ENCODE assay signal across 1 cellular context in genomic region chr21:42923553-42924432, GRCh38.
TF ChIP-seq lines count a peak whose summit lies in the region.

No MANE protein-coding gene starts in this region.

TF ChIP-seq in K562, 482 proteins besides CTCF, POLR2A, EP300 and RAD21 (continued from another document and continues in another):
- TF ChIP-seq AFF4 (CRISPR knock-in tag; IDR thresholded peaks at IDR 0.05) (no peak), SMARCA5 (IDR thresholded peaks at IDR 0.05) (peak; percentile 96), MAFF (IDR thresholded peaks at IDR 0.05; ENCODE audit: low read length) (peak; percentile 20; the same call in 1 of the 2 replicates), SPI1 (IDR thresholded peaks at IDR 0.05; ENCODE audit: borderline replicate concordance, low read depth, low read length) (peak; percentile 91), BRD9 (IDR thresholded peaks at IDR 0.05; ENCODE audit: low read depth, partially characterized antibody) (peak; percentile 99), PCBP2 (IDR thresholded peaks at IDR 0.05; ENCODE audit: low read depth, low read length, poor library complexity, severe bottlenecking) (no peak), ZFP1 (CRISPR knock-in tag; IDR thresholded peaks at IDR 0.05) (no peak), ZNF57 (CRISPR knock-in tag; IDR thresholded peaks at IDR 0.05) (0 out of 2 replicates have a peak, but pooled peaks have one; percentile 19), MAFK (IDR thresholded peaks at IDR 0.05; ENCODE audit: low read length) (0 out of 2 replicates have a peak, but pooled peaks have one; percentile 13), KLF16 (IDR thresholded peaks at IDR 0.05) (peak; percentile 75), ZNF217 (CRISPR knock-in tag; IDR thresholded peaks at IDR 0.05) (no peak), ARID3A (IDR thresholded peaks at IDR 0.05; ENCODE audit: borderline replicate concordance, low read depth, low read length) (peak; percentile 65), NFATC3 (IDR thresholded peaks at IDR 0.05) (peak; percentile 90; the same call in 1 of the 2 replicates), SP1 (CRISPR knock-in tag; IDR thresholded peaks at IDR 0.05) (peak; percentile 75), ZNF175 (CRISPR knock-in tag; IDR thresholded peaks at IDR 0.05; ENCODE audit: low read depth) (peak; percentile 35; the same call in 1 of the 2 replicates), ZNF12 (CRISPR knock-in tag; IDR thresholded peaks at IDR 0.05) (0 out of 2 replicates have a peak, but pooled peaks have one; percentile 61), NCOA1 (IDR thresholded peaks at IDR 0.05; ENCODE audit: low read depth) (peak; percentile 62; the same call in 1 of the 2 replicates), DACH1 (IDR thresholded peaks at IDR 0.05; ENCODE audit: partially characterized antibody) (peak; percentile 70), L3MBTL2 (IDR thresholded peaks at IDR 0.05) (peak; percentile 93), ELF4 (CRISPR knock-in tag; IDR thresholded peaks at IDR 0.05) (peak; percentile 99), NFRKB (IDR thresholded peaks at IDR 0.05; ENCODE audit: low read depth) (peak; percentile 97), SNIP1 (IDR thresholded peaks at IDR 0.05; ENCODE audit: low read depth) (peak; percentile 39; the same call in 1 of the 2 replicates), ETV5 (CRISPR knock-in tag; IDR thresholded peaks at IDR 0.05; ENCODE audit: low read depth) (peak; percentile 94), E2F3 (CRISPR knock-in tag; IDR thresholded peaks at IDR 0.05) (peak; percentile 95), CC2D1A (IDR thresholded peaks at IDR 0.05) (peak; percentile 97), KAT2B (IDR thresholded peaks at IDR 0.05; ENCODE audit: low read depth, low read length) (no peak), MEF2D (tag; conservative IDR thresholded peaks at IDR 0.05; ENCODE audit: low read depth) (peak; percentile 72; the same call in 1 of the 2 replicates), HDAC6 (IDR thresholded peaks at IDR 0.05; ENCODE audit: low read depth, low read length) (no peak), CHD4 (IDR thresholded peaks at IDR 0.05; ENCODE audit: insufficient read depth, insufficient replicate concordance, low read depth, low read length, poor library complexity, severe bottlenecking) (no peak), ZEB2 (IDR thresholded peaks at IDR 0.05) (peak; percentile 82)
- TF ChIP-seq, protein P1, sequence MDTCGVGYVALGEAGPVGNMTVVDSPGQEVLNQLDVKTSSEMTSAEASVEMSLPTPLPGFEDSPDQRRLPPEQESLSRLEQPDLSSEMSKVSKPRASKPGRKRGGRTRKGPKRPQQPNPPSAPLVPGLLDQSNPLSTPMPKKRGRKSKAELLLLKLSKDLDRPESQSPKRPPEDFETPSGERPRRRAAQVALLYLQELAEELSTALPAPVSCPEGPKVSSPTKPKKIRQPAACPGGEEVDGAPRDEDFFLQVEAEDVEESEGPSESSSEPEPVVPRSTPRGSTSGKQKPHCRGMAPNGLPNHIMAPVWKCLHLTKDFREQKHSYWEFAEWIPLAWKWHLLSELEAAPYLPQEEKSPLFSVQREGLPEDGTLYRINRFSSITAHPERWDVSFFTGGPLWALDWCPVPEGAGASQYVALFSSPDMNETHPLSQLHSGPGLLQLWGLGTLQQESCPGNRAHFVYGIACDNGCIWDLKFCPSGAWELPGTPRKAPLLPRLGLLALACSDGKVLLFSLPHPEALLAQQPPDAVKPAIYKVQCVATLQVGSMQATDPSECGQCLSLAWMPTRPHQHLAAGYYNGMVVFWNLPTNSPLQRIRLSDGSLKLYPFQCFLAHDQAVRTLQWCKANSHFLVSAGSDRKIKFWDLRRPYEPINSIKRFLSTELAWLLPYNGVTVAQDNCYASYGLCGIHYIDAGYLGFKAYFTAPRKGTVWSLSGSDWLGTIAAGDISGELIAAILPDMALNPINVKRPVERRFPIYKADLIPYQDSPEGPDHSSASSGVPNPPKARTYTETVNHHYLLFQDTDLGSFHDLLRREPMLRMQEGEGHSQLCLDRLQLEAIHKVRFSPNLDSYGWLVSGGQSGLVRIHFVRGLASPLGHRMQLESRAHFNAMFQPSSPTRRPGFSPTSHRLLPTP (IDR thresholded peaks at IDR 0.05; ENCODE audit: borderline replicate concordance, extremely low read depth, insufficient read length), result no peak
- TF ChIP-seq, protein P2, sequence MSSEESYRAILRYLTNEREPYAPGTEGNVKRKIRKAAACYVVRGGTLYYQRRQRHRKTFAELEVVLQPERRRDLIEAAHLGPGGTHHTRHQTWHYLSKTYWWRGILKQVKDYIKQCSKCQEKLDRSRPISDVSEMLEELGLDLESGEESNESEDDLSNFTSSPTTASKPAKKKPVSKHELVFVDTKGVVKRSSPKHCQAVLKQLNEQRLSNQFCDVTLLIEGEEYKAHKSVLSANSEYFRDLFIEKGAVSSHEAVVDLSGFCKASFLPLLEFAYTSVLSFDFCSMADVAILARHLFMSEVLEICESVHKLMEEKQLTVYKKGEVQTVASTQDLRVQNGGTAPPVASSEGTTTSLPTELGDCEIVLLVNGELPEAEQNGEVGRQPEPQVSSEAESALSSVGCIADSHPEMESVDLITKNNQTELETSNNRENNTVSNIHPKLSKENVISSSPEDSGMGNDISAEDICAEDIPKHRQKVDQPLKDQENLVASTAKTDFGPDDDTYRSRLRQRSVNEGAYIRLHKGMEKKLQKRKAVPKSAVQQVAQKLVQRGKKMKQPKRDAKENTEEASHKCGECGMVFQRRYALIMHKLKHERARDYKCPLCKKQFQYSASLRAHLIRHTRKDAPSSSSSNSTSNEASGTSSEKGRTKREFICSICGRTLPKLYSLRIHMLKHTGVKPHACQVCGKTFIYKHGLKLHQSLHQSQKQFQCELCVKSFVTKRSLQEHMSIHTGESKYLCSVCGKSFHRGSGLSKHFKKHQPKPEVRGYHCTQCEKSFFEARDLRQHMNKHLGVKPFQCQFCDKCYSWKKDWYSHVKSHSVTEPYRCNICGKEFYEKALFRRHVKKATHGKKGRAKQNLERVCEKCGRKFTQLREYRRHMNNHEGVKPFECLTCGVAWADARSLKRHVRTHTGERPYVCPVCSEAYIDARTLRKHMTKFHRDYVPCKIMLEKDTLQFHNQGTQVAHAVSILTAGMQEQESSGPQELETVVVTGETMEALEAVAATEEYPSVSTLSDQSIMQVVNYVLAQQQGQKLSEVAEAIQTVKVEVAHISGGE (CRISPR knock-in tag; IDR thresholded peaks at IDR 0.05), result peak in 1 of 3 experiments; percentile 62; a peak in 2 of 6 replicates
- TF ChIP-seq, protein P3, sequence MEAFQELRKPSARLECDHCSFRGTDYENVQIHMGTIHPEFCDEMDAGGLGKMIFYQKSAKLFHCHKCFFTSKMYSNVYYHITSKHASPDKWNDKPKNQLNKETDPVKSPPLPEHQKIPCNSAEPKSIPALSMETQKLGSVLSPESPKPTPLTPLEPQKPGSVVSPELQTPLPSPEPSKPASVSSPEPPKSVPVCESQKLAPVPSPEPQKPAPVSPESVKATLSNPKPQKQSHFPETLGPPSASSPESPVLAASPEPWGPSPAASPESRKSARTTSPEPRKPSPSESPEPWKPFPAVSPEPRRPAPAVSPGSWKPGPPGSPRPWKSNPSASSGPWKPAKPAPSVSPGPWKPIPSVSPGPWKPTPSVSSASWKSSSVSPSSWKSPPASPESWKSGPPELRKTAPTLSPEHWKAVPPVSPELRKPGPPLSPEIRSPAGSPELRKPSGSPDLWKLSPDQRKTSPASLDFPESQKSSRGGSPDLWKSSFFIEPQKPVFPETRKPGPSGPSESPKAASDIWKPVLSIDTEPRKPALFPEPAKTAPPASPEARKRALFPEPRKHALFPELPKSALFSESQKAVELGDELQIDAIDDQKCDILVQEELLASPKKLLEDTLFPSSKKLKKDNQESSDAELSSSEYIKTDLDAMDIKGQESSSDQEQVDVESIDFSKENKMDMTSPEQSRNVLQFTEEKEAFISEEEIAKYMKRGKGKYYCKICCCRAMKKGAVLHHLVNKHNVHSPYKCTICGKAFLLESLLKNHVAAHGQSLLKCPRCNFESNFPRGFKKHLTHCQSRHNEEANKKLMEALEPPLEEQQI (IDR thresholded peaks at IDR 0.05), result peak; percentile 82
- TF ChIP-seq, protein P4, sequence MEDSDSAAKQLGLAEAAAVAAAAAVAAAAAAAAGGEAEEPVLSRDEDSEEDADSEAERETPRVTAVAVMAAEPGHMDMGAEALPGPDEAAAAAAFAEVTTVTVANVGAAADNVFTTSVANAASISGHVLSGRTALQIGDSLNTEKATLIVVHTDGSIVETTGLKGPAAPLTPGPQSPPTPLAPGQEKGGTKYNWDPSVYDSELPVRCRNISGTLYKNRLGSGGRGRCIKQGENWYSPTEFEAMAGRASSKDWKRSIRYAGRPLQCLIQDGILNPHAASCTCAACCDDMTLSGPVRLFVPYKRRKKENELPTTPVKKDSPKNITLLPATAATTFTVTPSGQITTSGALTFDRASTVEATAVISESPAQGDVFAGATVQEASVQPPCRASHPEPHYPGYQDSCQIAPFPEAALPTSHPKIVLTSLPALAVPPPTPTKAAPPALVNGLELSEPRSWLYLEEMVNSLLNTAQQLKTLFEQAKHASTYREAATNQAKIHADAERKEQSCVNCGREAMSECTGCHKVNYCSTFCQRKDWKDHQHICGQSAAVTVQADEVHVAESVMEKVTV (CRISPR knock-in tag; IDR thresholded peaks at IDR 0.05), result peak; percentile 99
- TF ChIP-seq, protein P5, sequence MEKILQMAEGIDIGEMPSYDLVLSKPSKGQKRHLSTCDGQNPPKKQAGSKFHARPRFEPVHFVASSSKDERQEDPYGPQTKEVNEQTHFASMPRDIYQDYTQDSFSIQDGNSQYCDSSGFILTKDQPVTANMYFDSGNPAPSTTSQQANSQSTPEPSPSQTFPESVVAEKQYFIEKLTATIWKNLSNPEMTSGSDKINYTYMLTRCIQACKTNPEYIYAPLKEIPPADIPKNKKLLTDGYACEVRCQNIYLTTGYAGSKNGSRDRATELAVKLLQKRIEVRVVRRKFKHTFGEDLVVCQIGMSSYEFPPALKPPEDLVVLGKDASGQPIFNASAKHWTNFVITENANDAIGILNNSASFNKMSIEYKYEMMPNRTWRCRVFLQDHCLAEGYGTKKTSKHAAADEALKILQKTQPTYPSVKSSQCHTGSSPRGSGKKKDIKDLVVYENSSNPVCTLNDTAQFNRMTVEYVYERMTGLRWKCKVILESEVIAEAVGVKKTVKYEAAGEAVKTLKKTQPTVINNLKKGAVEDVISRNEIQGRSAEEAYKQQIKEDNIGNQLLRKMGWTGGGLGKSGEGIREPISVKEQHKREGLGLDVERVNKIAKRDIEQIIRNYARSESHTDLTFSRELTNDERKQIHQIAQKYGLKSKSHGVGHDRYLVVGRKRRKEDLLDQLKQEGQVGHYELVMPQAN (IDR thresholded peaks at IDR 0.05; ENCODE audit: borderline replicate concordance), result peak; percentile 79
- TF ChIP-seq, protein P6, sequence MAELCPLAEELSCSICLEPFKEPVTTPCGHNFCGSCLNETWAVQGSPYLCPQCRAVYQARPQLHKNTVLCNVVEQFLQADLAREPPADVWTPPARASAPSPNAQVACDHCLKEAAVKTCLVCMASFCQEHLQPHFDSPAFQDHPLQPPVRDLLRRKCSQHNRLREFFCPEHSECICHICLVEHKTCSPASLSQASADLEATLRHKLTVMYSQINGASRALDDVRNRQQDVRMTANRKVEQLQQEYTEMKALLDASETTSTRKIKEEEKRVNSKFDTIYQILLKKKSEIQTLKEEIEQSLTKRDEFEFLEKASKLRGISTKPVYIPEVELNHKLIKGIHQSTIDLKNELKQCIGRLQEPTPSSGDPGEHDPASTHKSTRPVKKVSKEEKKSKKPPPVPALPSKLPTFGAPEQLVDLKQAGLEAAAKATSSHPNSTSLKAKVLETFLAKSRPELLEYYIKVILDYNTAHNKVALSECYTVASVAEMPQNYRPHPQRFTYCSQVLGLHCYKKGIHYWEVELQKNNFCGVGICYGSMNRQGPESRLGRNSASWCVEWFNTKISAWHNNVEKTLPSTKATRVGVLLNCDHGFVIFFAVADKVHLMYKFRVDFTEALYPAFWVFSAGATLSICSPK (IDR thresholded peaks at IDR 0.05; ENCODE audit: borderline replicate concordance), result peak; percentile 98
